Comparison of ENCODE assay signal across 15 cellular contexts in the genomic region with DNA sequence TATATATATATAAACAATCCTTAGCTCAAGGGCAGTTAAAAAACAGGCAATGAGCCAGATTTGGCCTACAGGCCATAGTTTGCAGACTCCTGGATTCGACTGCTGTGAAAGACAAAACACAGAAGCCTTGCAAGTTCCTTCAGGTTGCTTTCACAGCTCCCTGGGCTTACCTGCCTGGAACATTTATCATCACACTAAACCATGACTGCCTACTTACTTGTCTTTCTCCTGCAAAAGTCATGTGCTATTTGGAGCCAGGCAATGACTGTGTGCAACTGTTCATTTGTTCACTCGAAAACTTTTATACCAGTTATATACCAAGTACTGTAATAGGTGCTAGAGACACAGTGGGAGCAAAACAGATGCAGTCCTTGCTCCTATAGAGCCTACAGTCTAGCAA. TPM values are rescaled to one million over a fixed set of nuclear protein-coding genes. Genes with fewer than 3 reads are reported as not detected.
DNase-seq lines count a peak whose midpoint lies in the region; ATAC-seq and TF ChIP-seq lines count a peak whose summit lies in the region.
"Had no signal": no experiment of that assay in that cellular context is flagged by ENCODE, and none has a peak within 500 bp of the region (broad histone marks: within the 10 kb centered on the region; RNA-seq: fewer than 3 reads in every experiment).

No MANE protein-coding gene starts in this region.

- peaks cover 6% of the 10 kb centered on the region for H3K9me3 Mint-ChIP-seq in stimulated activated naive CD8-positive, alpha-beta T cell treated with anti-CD3 and anti-CD28 coated beads, Interleukin-15, Interleukin-2, amounts not matched to agents 100 ng/mL and 50 ng/mL, for 24 hours
- peaks cover 2% of the 10 kb centered on the region for H3K9me3 Mint-ChIP-seq in activated B cell treated with CpG ODN at 0.5 μM for 24 hours

- peak overlapping the region; percentile 85 for H3K27ac Mint-ChIP-seq in stimulated activated naive CD8-positive, alpha-beta T cell treated with anti-CD3 and anti-CD28 coated beads, Interleukin-15, Interleukin-2, amounts not matched to agents 100 ng/mL and 50 ng/mL, for 24 hours
- H3K27ac Mint-ChIP-seq in activated B cell treated with CpG ODN at 0.5 μM for 24 hours = peak overlapping the region; percentile 72

- no peaks in the 10 kb centered on the region for H3K27me3 Mint-ChIP-seq in stimulated activated naive CD8-positive, alpha-beta T cell treated with anti-CD3 and anti-CD28 coated beads, Interleukin-15, Interleukin-2, amounts not matched to agents 100 ng/mL and 50 ng/mL, for 24 hours
- no peaks in the 10 kb centered on the region for H3K27me3 Mint-ChIP-seq in activated B cell treated with CpG ODN at 0.5 μM for 24 hours

- CTCF ChIA-PET in activated B cell treated with CpG ODN at 0.5 μM for 24 hours (lab: Charles Lee) = interaction anchor here (1.2 kb wide), 1 partner anchor 111 kb away, joined by 3 read pairs; no protein-coding TSS in a partner anchor

- peaks cover 6% of the 10 kb centered on the region for H3K36me3 Mint-ChIP-seq in stimulated activated naive CD8-positive, alpha-beta T cell treated with anti-CD3 and anti-CD28 coated beads, Interleukin-15, Interleukin-2, amounts not matched to agents 100 ng/mL and 50 ng/mL, for 24 hours (ENCODE audit: low read depth)
- H3K36me3 Mint-ChIP-seq in activated B cell treated with CpG ODN at 0.5 μM for 24 hours (ENCODE audit: low read depth) = no peaks in the 10 kb centered on the region

- peak overlapping the region; percentile 11 to 99 (median 62) for H3K27ac ChIP-seq in esophagus squamous epithelium

- H3K4me3 ChIP-seq in esophagus squamous epithelium = no peak overlapping the region
- H3K4me3 ChIP-seq: HAP-1, mucosa of descending colon had no signal

- peaks cover 64% of the 10 kb centered on the region for H3K4me1 Mint-ChIP-seq in stimulated activated naive CD8-positive, alpha-beta T cell treated with anti-CD3 and anti-CD28 coated beads, Interleukin-15, Interleukin-2, amounts not matched to agents 100 ng/mL and 50 ng/mL, for 24 hours (ENCODE audit: low read depth)
- peaks cover 39% of the 10 kb centered on the region for H3K4me1 Mint-ChIP-seq in activated B cell treated with CpG ODN at 0.5 μM for 24 hours

- POLR2A ChIA-PET in activated B cell treated with CpG ODN at 0.5 μM for 24 hours (lab: Charles Lee) = interaction anchor here (0.7 to 4.6 kb wide), 5 partner anchors 52 to 505 kb away, joined by 3 to 90 read pairs (median 5); a partner anchor contains a TSS

- peaks cover 0 to 62% (median 29%) of the 10 kb centered on the region in 3 donors for H3K4me1 ChIP-seq in esophagus squamous epithelium

- no peak for ATAC-seq in stimulated activated naive CD8-positive, alpha-beta T cell treated with anti-CD3 and anti-CD28 coated beads, Interleukin-15, Interleukin-2, amounts not matched to agents 100 U/mL and 50 U/mL, for 24 hours
- ATAC-seq in activated B cell treated with CpG ODN at 0.5 μM for 24 hours (ENCODE audit: low read depth) = no peak
- no peak for ATAC-seq in Right ventricle myocardium inferior
- ATAC-seq in HG03469 (IDR thresholded peaks at IDR 0.05; ENCODE audit: unreplicated experiment) = no peak
- no peak for ATAC-seq in HG03175 (IDR thresholded peaks at IDR 0.05; ENCODE audit: unreplicated experiment)
- ATAC-seq: heart left ventricle, mucosa of descending colon had no signal

- TF ChIP-seq CTCF in activated B cell treated with CpG ODN at 0.5 μM for 24 hours (IDR thresholded peaks at IDR 0.05) (no peak), esophagus squamous epithelium (IDR thresholded peaks at IDR 0.05) (no peak)

- 45 to 48% methylated on average over 2 of the region's 2 CpGs for WGBS in esophagus squamous epithelium, 2 donors

- no peaks in the 10 kb centered on the region for H3K27me3 ChIP-seq in esophagus squamous epithelium
- H3K27me3 ChIP-seq: heart left ventricle had no signal

- DNase-seq in stimulated activated naive CD8-positive, alpha-beta T cell treated with anti-CD3 and anti-CD28 coated beads, Interleukin-15, Interleukin-2, amounts not matched to agents 100 U/mL and 50 U/mL, for 24 hours = no peak
- no peak for DNase-seq in activated B cell treated with CpG ODN at 0.5 μM for 24 hours
- DNase-seq in esophagus squamous epithelium (lab: John Stamatoyannopoulos, UW) = no peak
- DNase-seq in Right ventricle myocardium inferior (ENCODE audit: missing footprints) = no peak
- no peak for DNase-seq in amniotic stem cell (lab: John Stamatoyannopoulos, UW)
- DNase-seq: DMS79, heart left ventricle, mucosa of descending colon, NCI-H2029, NCI-H524 treated with DMSO at 0.1 percent for 48 hours, posterior cingulate gyrus had no signal

- peak overlapping the region; percentile 6 for H3K4me3 Mint-ChIP-seq in stimulated activated naive CD8-positive, alpha-beta T cell treated with anti-CD3 and anti-CD28 coated beads, Interleukin-15, Interleukin-2, amounts not matched to agents 100 ng/mL and 50 ng/mL, for 24 hours
- H3K4me3 Mint-ChIP-seq in activated B cell treated with CpG ODN at 0.5 μM for 24 hours = no peak overlapping the region

- H3K9me3 ChIP-seq in esophagus squamous epithelium = no peaks in the 10 kb centered on the region
- H3K9me3 ChIP-seq: HAP-1, heart left ventricle, mucosa of descending colon had no signal

- no peaks in the 10 kb centered on the region for H3K36me3 ChIP-seq in esophagus squamous epithelium
- H3K36me3 ChIP-seq: HAP-1, heart left ventricle had no signal

- intact Hi-C loops in activated B cell treated with CpG ODN at 0.5 μM for 24 hours (cut with micrococcal nuclease) = loop anchor here (5.0 kb wide), 1 partner anchor 730 kb away; a partner anchor contains a TSS
- intact Hi-C loops in esophagus squamous epithelium (cut with DNase I) = no loop called here
- intact Hi-C loops in Right ventricle myocardium inferior (cut with DNase I) = loop anchor here (5.0 kb wide), 1 partner anchor 160 kb away; no protein-coding TSS in a partner anchor

- no peak for TF ChIP-seq POLR2A in esophagus squamous epithelium (IDR thresholded peaks at IDR 0.05)

RNA-seq across cellular contexts. Expression of a gene that starts 2.2 kb away (rescaled TPM):
- total RNA-seq in activated B cell treated with CpG ODN at 0.5 μM for 24 hours (13.3 and 16.3 TPM in 2 replicates), esophagus squamous epithelium (10 to 100 TPM in 1 of 4 donors, 1 to 10 TPM in 3; 3.1 to 10.5 (median 8.1) TPM), Right ventricle myocardium inferior (10.6 TPM)

RNA-seq across cellular contexts. Expression of a gene that starts 51.3 kb away (rescaled TPM):
- total RNA-seq in activated B cell treated with CpG ODN at 0.5 μM for 24 hours = 76.7 and 92.7 TPM in 2 replicates
- 10 to 100 TPM; 32.6 to 51.3 (median 38.9) TPM for total RNA-seq in esophagus squamous epithelium
- total RNA-seq in Right ventricle myocardium inferior = 202 TPM
